In the genomic region with DNA sequence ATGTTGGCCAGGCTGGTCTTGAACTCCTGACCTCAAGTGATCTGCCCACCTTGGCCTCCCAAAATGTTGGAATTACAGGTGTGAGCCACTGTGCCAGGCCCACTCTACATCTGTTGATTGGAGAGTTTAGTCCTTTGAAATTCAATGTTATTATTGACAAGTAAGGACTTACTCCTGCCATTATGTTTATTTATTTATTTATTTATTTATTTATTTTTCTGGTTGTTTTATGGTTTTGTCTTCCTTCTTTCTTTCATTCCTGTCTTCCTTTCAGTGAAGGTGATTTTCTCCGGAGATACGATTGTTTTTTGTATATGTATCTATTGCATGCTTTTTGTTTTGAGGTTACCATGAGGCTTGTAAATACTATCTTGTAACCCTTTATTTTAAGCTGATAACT, we compare ENCODE assay signal across 24 cellular contexts.
"Had no signal": no experiment of that assay in that cellular context is flagged by ENCODE, and none has a peak within 500 bp of the region (broad histone marks: within the 10 kb centered on the region; RNA-seq: fewer than 3 reads in every experiment).

No MANE protein-coding gene starts in this region.

- H3K4me3 Mint-ChIP-seq: dendritic cell treated with granulocyte-macrophage colony-stimulating factor and Interleukin-4, amounts not matched to agents 40 ng/mL and 50 ng/mL, for 4 days; effector memory CD8-positive, alpha-beta T cell; endodermal cell had no signal

- H3K9me3 ChIP-seq: colonic mucosa, esophagus muscularis mucosa, esophagus squamous epithelium, gastrocnemius medialis, gastroesophageal sphincter had no signal

- H3K4me3 ChIP-seq: colonic mucosa, coronary artery, dorsolateral prefrontal cortex, esophagus muscularis mucosa, esophagus squamous epithelium, gastrocnemius medialis, gastroesophageal sphincter, heart left ventricle, heart right ventricle had no signal

- H3K27ac Mint-ChIP-seq: dendritic cell treated with granulocyte-macrophage colony-stimulating factor and Interleukin-4, amounts not matched to agents 40 ng/mL and 50 ng/mL, for 4 days; effector memory CD8-positive, alpha-beta T cell; endodermal cell had no signal

- H3K9me3 Mint-ChIP-seq: dendritic cell treated with granulocyte-macrophage colony-stimulating factor and Interleukin-4, amounts not matched to agents 40 ng/mL and 50 ng/mL, for 4 days; effector memory CD8-positive, alpha-beta T cell had no signal

- DNase-seq: colonic mucosa; cortex of kidney; dermis blood vessel endothelial cell; dorsolateral prefrontal cortex; effector CD4-positive, alpha-beta T cell; effector CD8-positive, alpha-beta T cell; effector memory CD4-positive, alpha-beta T cell; effector memory CD8-positive, alpha-beta T cell; endodermal cell; erythroblast; esophagus squamous epithelium; foreskin fibroblast; foreskin keratinocyte; foreskin melanocyte; gastrocnemius medialis; glutamatergic neuron; head of caudate nucleus; heart left ventricle; heart right ventricle had no signal

- H3K27ac ChIP-seq: colonic mucosa, coronary artery, dorsolateral prefrontal cortex, epithelial cell of prostate, esophagus muscularis mucosa, esophagus squamous epithelium, foreskin keratinocyte, gastrocnemius medialis, gastroesophageal sphincter, heart left ventricle, heart right ventricle had no signal

- H3K4me1 Mint-ChIP-seq: endodermal cell had no signal

- H3K36me3 ChIP-seq: colonic mucosa, esophagus muscularis mucosa, esophagus squamous epithelium, gastrocnemius medialis, gastroesophageal sphincter, heart left ventricle, heart right ventricle had no signal

- H3K4me1 ChIP-seq: colonic mucosa, esophagus muscularis mucosa, esophagus squamous epithelium, foreskin keratinocyte, gastrocnemius medialis, gastroesophageal sphincter, heart left ventricle, heart right ventricle had no signal
